ENCODE assay signal across 1 cellular context in genomic region chr10:33109384-33109783, GRCh38.
TF ChIP-seq lines count a peak whose summit lies in the region.

No MANE protein-coding gene starts in this region.

TF ChIP-seq in IMR-90, 13 proteins besides CTCF, POLR2A, EP300 and RAD21 (continued from another document):
- TF ChIP-seq ELK1 (IDR thresholded peaks at IDR 0.05; ENCODE audit: borderline replicate concordance, low read depth, low read length): no peak
- no peak for TF ChIP-seq BHLHE40 (IDR thresholded peaks at IDR 0.05; ENCODE audit: low read depth, low read length)
- TF ChIP-seq CHD1 (IDR thresholded peaks at IDR 0.05; ENCODE audit: low read depth, low read length): no peak
- TF ChIP-seq CEBPB (IDR thresholded peaks at IDR 0.05; ENCODE audit: low read depth, low read length): no peak
- TF ChIP-seq RCOR1 (IDR thresholded peaks at IDR 0.05; ENCODE audit: insufficient replicate concordance, low read length): no peak
- TF ChIP-seq SMC3 (IDR thresholded peaks at IDR 0.05; ENCODE audit: low read depth, low read length): no peak
- TF ChIP-seq RFX5 (IDR thresholded peaks at IDR 0.05; ENCODE audit: low read depth, low read length): no peak
